ENCODE assay signal across 2 cellular contexts in the genomic region with DNA sequence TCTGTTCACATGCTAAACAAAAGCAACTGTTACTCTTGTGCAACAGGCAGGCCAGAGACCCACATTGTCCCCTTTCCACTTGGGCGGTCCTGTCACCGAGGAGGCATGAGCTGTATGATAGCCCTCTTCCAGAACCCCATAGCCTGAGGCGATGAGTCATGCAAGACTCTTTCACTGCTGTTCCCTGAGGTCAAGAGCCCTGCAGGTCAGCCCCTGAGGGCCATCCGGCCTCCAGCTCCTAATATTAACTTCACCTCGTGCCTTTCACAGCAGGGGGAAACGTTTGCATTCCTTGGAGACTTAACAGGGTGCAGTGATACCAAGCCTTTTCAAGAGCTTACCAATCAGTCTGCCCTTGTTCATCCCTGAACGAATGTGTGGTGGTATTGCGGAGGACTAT.
TF ChIP-seq lines count a peak whose summit lies in the region.

No MANE protein-coding gene starts in this region.

TF ChIP-seq in Ishikawa, 13 proteins besides CTCF, POLR2A, EP300 and RAD21 (continued from another document):
- TF ChIP-seq CEBPB (IDR thresholded peaks at IDR 0.05) (peak; percentile 85), NFIC (IDR thresholded peaks at IDR 0.05) (peak; percentile 77), TEAD4 (IDR thresholded peaks at IDR 0.05) (peak; percentile 92), ZBTB7A (IDR thresholded peaks at IDR 0.05; ENCODE audit: low read depth) (peak; percentile 71), CREB1 (IDR thresholded peaks at IDR 0.05; ENCODE audit: low read depth) (no peak), FOXM1 (IDR thresholded peaks at IDR 0.05; ENCODE audit: borderline replicate concordance, low read depth) (peak; percentile 84)
- TF ChIP-seq, protein P1, sequence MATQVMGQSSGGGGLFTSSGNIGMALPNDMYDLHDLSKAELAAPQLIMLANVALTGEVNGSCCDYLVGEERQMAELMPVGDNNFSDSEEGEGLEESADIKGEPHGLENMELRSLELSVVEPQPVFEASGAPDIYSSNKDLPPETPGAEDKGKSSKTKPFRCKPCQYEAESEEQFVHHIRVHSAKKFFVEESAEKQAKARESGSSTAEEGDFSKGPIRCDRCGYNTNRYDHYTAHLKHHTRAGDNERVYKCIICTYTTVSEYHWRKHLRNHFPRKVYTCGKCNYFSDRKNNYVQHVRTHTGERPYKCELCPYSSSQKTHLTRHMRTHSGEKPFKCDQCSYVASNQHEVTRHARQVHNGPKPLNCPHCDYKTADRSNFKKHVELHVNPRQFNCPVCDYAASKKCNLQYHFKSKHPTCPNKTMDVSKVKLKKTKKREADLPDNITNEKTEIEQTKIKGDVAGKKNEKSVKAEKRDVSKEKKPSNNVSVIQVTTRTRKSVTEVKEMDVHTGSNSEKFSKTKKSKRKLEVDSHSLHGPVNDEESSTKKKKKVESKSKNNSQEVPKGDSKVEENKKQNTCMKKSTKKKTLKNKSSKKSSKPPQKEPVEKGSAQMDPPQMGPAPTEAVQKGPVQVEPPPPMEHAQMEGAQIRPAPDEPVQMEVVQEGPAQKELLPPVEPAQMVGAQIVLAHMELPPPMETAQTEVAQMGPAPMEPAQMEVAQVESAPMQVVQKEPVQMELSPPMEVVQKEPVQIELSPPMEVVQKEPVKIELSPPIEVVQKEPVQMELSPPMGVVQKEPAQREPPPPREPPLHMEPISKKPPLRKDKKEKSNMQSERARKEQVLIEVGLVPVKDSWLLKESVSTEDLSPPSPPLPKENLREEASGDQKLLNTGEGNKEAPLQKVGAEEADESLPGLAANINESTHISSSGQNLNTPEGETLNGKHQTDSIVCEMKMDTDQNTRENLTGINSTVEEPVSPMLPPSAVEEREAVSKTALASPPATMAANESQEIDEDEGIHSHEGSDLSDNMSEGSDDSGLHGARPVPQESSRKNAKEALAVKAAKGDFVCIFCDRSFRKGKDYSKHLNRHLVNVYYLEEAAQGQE (IDR thresholded peaks at IDR 0.05; ENCODE audit: low read depth): no peak

TF ChIP-seq in K562, 482 proteins besides CTCF, POLR2A, EP300 and RAD21 (continued from another document):
- TF ChIP-seq ZNF584 (CRISPR knock-in tag; IDR thresholded peaks at IDR 0.05; ENCODE audit: low read depth): 0 out of 2 replicates have a peak, but pooled peaks have one; percentile 32
- peak; percentile 34; the same call in 1 of the 2 replicates for TF ChIP-seq NFE2 (IDR thresholded peaks at IDR 0.05; ENCODE audit: low read depth)
- no peak for TF ChIP-seq CREB3 (tag; conservative IDR thresholded peaks at IDR 0.05; ENCODE audit: low read depth)
- TF ChIP-seq JUN (IDR thresholded peaks at IDR 0.05; ENCODE audit: borderline replicate concordance, low read depth, low read length): peak; percentile 89
- TF ChIP-seq JUN (CRISPR knock-in tag; IDR thresholded peaks at IDR 0.05; ENCODE audit: borderline replicate concordance): no peak
- peak; percentile 21; the same call in 1 of the 2 replicates for TF ChIP-seq L3MBTL2 (IDR thresholded peaks at IDR 0.05)
- peak; percentile 40; the same call in 1 of the 2 replicates for TF ChIP-seq ARID1B (IDR thresholded peaks at IDR 0.05)
- peak; percentile 91 for TF ChIP-seq ATF3 (IDR thresholded peaks at IDR 0.05)
- TF ChIP-seq ATF3 (CRISPR knock-in tag; conservative IDR thresholded peaks at IDR 0.05): no peak
- TF ChIP-seq NR2C2 (CRISPR knock-in tag; IDR thresholded peaks at IDR 0.05): no peak
- TF ChIP-seq NR2C2 (tag; IDR thresholded peaks at IDR 0.05): peak; percentile 59; the same call in 1 of the 2 replicates
- no peak for TF ChIP-seq ZNF134 (CRISPR knock-in tag; conservative IDR thresholded peaks at IDR 0.05)
